In genomic region chr1:177448652-177449351, GRCh38 we compare ENCODE assay signal across 20 cellular contexts.
DNase-seq lines count a peak whose midpoint lies in the region; TF ChIP-seq lines count a peak whose summit lies in the region.
"Had no signal": no experiment of that assay in that cellular context is flagged by ENCODE, and none has a peak within 500 bp of the region (broad histone marks: within the 10 kb centered on the region; RNA-seq: fewer than 3 reads in every experiment).

No MANE protein-coding gene starts in this region.

- H3K27ac Mint-ChIP-seq in T-helper 2 cell treated with Interferon-gamma antibody and Interleukin-4, amounts not matched to agents 5 μg/mL and 100 μg/mL, for 36 hours, result no peak overlapping the region
- H3K27ac Mint-ChIP-seq: activated CD4-positive, alpha-beta T cell treated with anti-CD3 and anti-CD28 coated beads, Interleukin-2, amount 10 ng/mL, durations not matched to agents 7 days and 5 days; activated naive CD4-positive, alpha-beta T cell treated with anti-CD3 and anti-CD28 coated beads, Interleukin-2, amount 50 U/mL, for 72 hours; CD8-positive, alpha-beta memory T cell; immature natural killer cell had no signal

- H3K4me3 Mint-ChIP-seq in T-helper 2 cell treated with Interferon-gamma antibody and Interleukin-4, amounts not matched to agents 5 μg/mL and 100 μg/mL, for 36 hours, result no peak overlapping the region
- H3K4me3 Mint-ChIP-seq: activated CD4-positive, alpha-beta T cell treated with anti-CD3 and anti-CD28 coated beads, Interleukin-2, amount 10 ng/mL, durations not matched to agents 7 days and 5 days; CD8-positive, alpha-beta memory T cell; immature natural killer cell had no signal

- peaks cover 17% of the 10 kb centered on the region for H3K9me3 Mint-ChIP-seq in T-helper 2 cell treated with Interferon-gamma antibody and Interleukin-4, amounts not matched to agents 5 μg/mL and 100 μg/mL, for 36 hours

- no peaks in the 10 kb centered on the region for H3K36me3 Mint-ChIP-seq in T-helper 2 cell treated with Interferon-gamma antibody and Interleukin-4, amounts not matched to agents 5 μg/mL and 100 μg/mL, for 36 hours (ENCODE audit: low read depth)
- H3K36me3 Mint-ChIP-seq: CD8-positive, alpha-beta memory T cell; immature natural killer cell had no signal

- TF ChIP-seq CTCF in astrocyte of the spinal cord (IDR thresholded peaks at IDR 0.05; ENCODE audit: low read depth, low read length) (no peak), fibroblast of villous mesenchyme (IDR thresholded peaks at IDR 0.05; ENCODE audit: insufficient read depth, low read depth, low read length) (no peak)

- H3K4me3 ChIP-seq in astrocyte of the spinal cord (ENCODE audit: low read depth, low read length) (no peak overlapping the region), fibroblast of villous mesenchyme (ENCODE audit: low read depth, low read length) (no peak overlapping the region)
- H3K4me3 ChIP-seq: hepatocyte, lower lobe of right lung had no signal

- in situ Hi-C loops in astrocyte of the spinal cord (cut with HindIII; ENCODE audit: low sequenced_read_pairs), result no loop called here

- no peaks in the 10 kb centered on the region for H3K27me3 Mint-ChIP-seq in T-helper 2 cell treated with Interferon-gamma antibody and Interleukin-4, amounts not matched to agents 5 μg/mL and 100 μg/mL, for 36 hours (ENCODE audit: low read depth)
- H3K27me3 Mint-ChIP-seq: activated CD4-positive, alpha-beta T cell treated with anti-CD3 and anti-CD28 coated beads, Interleukin-2, amount 10 ng/mL, durations not matched to agents 7 days and 5 days had no signal

- H3K4me1 Mint-ChIP-seq in T-helper 2 cell treated with Interferon-gamma antibody and Interleukin-4, amounts not matched to agents 5 μg/mL and 100 μg/mL, for 36 hours (ENCODE audit: low read depth), result no peaks in the 10 kb centered on the region
- H3K4me1 Mint-ChIP-seq: activated CD4-positive, alpha-beta T cell treated with anti-CD3 and anti-CD28 coated beads, Interleukin-2, amount 10 ng/mL, durations not matched to agents 7 days and 5 days; CD8-positive, alpha-beta memory T cell; immature natural killer cell had no signal

- DNase-seq in astrocyte of the spinal cord (ENCODE audit: low read depth, low spot score) (peak; percentile 2), fibroblast of villous mesenchyme (ENCODE audit: low read depth) (peak; percentile 5), pons (ENCODE audit: low spot score) (peak; percentile 8), GOT3 (lab: John Stamatoyannopoulos, UW) (no peak)
- DNase-seq in activated naive CD4-positive, alpha-beta T cell treated with Interleukin-2 at 50 U/mL for 16 hours, result no peak
- no peak for DNase-seq in T-helper 2 cell treated with Interferon-gamma antibody and Interleukin-4, amounts not matched to agents 5 μg/mL and 100 μg/mL, for 36 hours (ENCODE audit: low spot score)
- DNase-seq in stimulated activated CD4-positive, alpha-beta T cell treated with anti-CD3 and anti-CD28 coated beads, Interleukin-4, amount 100 ng/mL, for 4 hours, result no peak
- DNase-seq: activated CD4-positive, alpha-beta T cell treated with anti-CD3 and anti-CD28 coated beads, Interleukin-2, amount 10 ng/mL, durations not matched to agents 7 days and 5 days; AML-193; CD8-positive, alpha-beta memory T cell; GF-D8; immature natural killer cell; lower lobe of right lung; MM.1S; NCI-H1436; NCI-H748 treated with DMSO at 0.1 percent for 48 hours; retina; WERI-Rb-1 had no signal

Comparison
In these comparisons a context has a peak if more than half of its experiments do, and no peak if none do; other contexts are left out.
1. DNase-seq: peak in astrocyte of the spinal cord (single experiment), fibroblast of villous mesenchyme (single experiment) and pons (single experiment); none in activated naive CD4-positive, alpha-beta T cell treated with Interleukin-2 at 50 U/mL for 16 hours (single experiment), GOT3 (single experiment), T-helper 2 cell treated with Interferon-gamma antibody and Interleukin-4, amounts not matched to agents 5 μg/mL and 100 μg/mL, for 36 hours (single experiment) and stimulated activated CD4-positive, alpha-beta T cell treated with anti-CD3 and anti-CD28 coated beads, Interleukin-4, amount 100 ng/mL, for 4 hours (0 of 2).